8 cellular contexts compared by ENCODE assay signal in genomic region chr5:154189256-154189818, GRCh38. TPM values are rescaled to one million over a fixed set of nuclear protein-coding genes. Genes with fewer than 3 reads are reported as not detected.
DNase-seq lines count a peak whose midpoint lies in the region; ATAC-seq, FAIRE-seq and TF ChIP-seq lines count a peak whose summit lies in the region.

No MANE protein-coding gene starts in this region.

- no peak for FAIRE-seq in H54 (lab: Jason Lieb, UNC)

- H2AFZ ChIP-seq in HCT116 (ENCODE audit: low read depth, low read length, poor library complexity, severe bottlenecking) (no peak overlapping the region), SU-DHL-6 (ENCODE audit: low read depth, low read length, severe bottlenecking) (peak overlapping the region; percentile 90)

- no TSS peak for BruUV-seq in HCT116 (replicated peaks; lab: Mats Ljungman, UMichigan)

- H3K4me2 ChIP-seq in HCT116 (ENCODE audit: low read length) = peak overlapping the region; percentile 96
- H3K4me2 ChIP-seq in SU-DHL-6 (ENCODE audit: low read depth, low read length, poor library complexity, severe bottlenecking) = peak overlapping the region; percentile 55

- no peak for TF ChIP-seq RAD21 in HCT116 (IDR thresholded peaks at IDR 0.05; ENCODE audit: low read depth)

- intact Hi-C loops in HCT116 (cut with micrococcal nuclease) = no loop called here

- in situ Hi-C loops in GM13976 (cut with MboI; ENCODE audit: low sequenced_read_pairs, unreplicated experiment) = loop anchor here (5.0 to 10.0 kb wide), 3 partner anchors 115 to 218 kb away; no protein-coding TSS in a partner anchor

- H3K79me2 ChIP-seq in HCT116 (ENCODE audit: insufficient read depth, low read length) (peaks cover 25% of the 10 kb centered on the region; the same call in 1 of the 2 replicates), SU-DHL-6 (ENCODE audit: insufficient read depth, low read length) (no peaks in the 10 kb centered on the region)

- H3K4me1 ChIP-seq in HCT116 (ENCODE audit: control insufficient read depth in 1 of 2, insufficient read depth in 2 of 2, low read length in 2 of 2) (peaks cover 8 to 27% of the 10 kb centered on the region in 2 experiments), gastroesophageal sphincter (peaks cover 0 to 48% (median 19%) of the 10 kb centered on the region in 3 donors), rectal smooth muscle tissue (ENCODE audit: control insufficient read depth, insufficient read depth, low read length) (peaks cover 11% of the 10 kb centered on the region)

- DNase-seq in GM12864 (ENCODE audit: low read depth) (no peak), HCT116 (ENCODE audit: low read depth, low spot score) (no peak), H54 (ENCODE audit: insufficient read length, low spot score) (no peak), DMS79 treated with DMSO at 0.1 percent for 48 hours (lab: John Stamatoyannopoulos, UW) (no peak), GM13976 (ENCODE audit: low spot score) (no peak)

- no peaks in the 10 kb centered on the region for H4K20me1 ChIP-seq in HCT116 (ENCODE audit: insufficient read depth)
- no peaks in the 10 kb centered on the region for H4K20me1 ChIP-seq in SU-DHL-6 (ENCODE audit: low read depth, low read length)

- 0 out of 4 replicates have a peak, but pooled peaks cover 0 to 2% of the 10 kb centered on the region in 2 experiments for H3K36me3 ChIP-seq in HCT116 (ENCODE audit: control insufficient read depth in 1 of 2, insufficient read depth in 2 of 2, low read length in 2 of 2)
- H3K36me3 ChIP-seq in SU-DHL-6 (ENCODE audit: low read length) = no peaks in the 10 kb centered on the region
- H3K36me3 ChIP-seq in gastroesophageal sphincter = no peaks in the 10 kb centered on the region
- H3K36me3 ChIP-seq in rectal smooth muscle tissue (ENCODE audit: control insufficient read depth, insufficient read depth, low read length) = no peaks in the 10 kb centered on the region

- 16 to 32% methylated on average over 6 to 23 of the region's 25 CpGs for WGBS in gastroesophageal sphincter (ENCODE audit: low coverage in 1 of 2), 2 donors

- TF ChIP-seq CTCF in GM12864 (IDR thresholded peaks at IDR 0.05; ENCODE audit: low read depth, low read length, missing control alignments) = no peak
- TF ChIP-seq CTCF in HCT116 (IDR thresholded peaks at IDR 0.05 in 2 of 3, conservative IDR thresholded peaks at IDR 0.05 in 1 of 3; ENCODE audit: borderline replicate concordance in 1 of 3, insufficient read depth in 1 of 3, low read depth in 2 of 3, low read length in 2 of 3) = no peak
- no peak for TF ChIP-seq CTCF in SU-DHL-6 (IDR thresholded peaks at IDR 0.05; ENCODE audit: insufficient read depth, low read length, poor library complexity, severe bottlenecking)
- no peak for TF ChIP-seq CTCF in gastroesophageal sphincter (IDR thresholded peaks at IDR 0.05)
- no peak for TF ChIP-seq CTCF in GM13976 (IDR thresholded peaks at IDR 0.05; ENCODE audit: borderline replicate concordance, control extremely low read depth, extremely low read depth, insufficient read depth, missing control alignments)

- no peak for ATAC-seq in HCT116
- no peak for ATAC-seq in gastroesophageal sphincter

- TF ChIP-seq EP300 in gastroesophageal sphincter (IDR thresholded peaks at IDR 0.05) = no peak

- H3K9ac ChIP-seq in HCT116 (ENCODE audit: low read length) (peak overlapping the region; percentile 66; the same call in 1 of the 2 replicates), SU-DHL-6 (ENCODE audit: low read length) (peak overlapping the region; percentile 60; the same call in 1 of the 2 replicates), rectal smooth muscle tissue (ENCODE audit: low read length) (peak overlapping the region; percentile 20)

- H3K9me2 ChIP-seq in HCT116 (ENCODE audit: insufficient read depth) (no peaks in the 10 kb centered on the region), SU-DHL-6 (replicated peaks; ENCODE audit: insufficient read depth, low read length) (no peaks in the 10 kb centered on the region)

- H3K27ac ChIP-seq in HCT116 (ENCODE audit: low read depth, low read length) = no peak overlapping the region
- no peak overlapping the region for H3K27ac ChIP-seq in SU-DHL-6 (ENCODE audit: low read depth, low read length)
- peak overlapping the region in 3 of 4 donors; percentile 84 to 92 (median 85) for H3K27ac ChIP-seq in gastroesophageal sphincter
- peak overlapping the region; percentile 60 for H3K27ac ChIP-seq in rectal smooth muscle tissue (ENCODE audit: low read depth, low read length)

- H3K27me3 ChIP-seq in HCT116 (ENCODE audit: insufficient read depth, low read length) (no peaks in the 10 kb centered on the region), SU-DHL-6 (ENCODE audit: low read length) (no peaks in the 10 kb centered on the region), gastroesophageal sphincter (no peaks in the 10 kb centered on the region), rectal smooth muscle tissue (ENCODE audit: control insufficient read depth, insufficient read depth, low read length) (no peaks in the 10 kb centered on the region)

- CTCF ChIA-PET in HCT116 (lab: Charles Lee) = interaction anchor here (1.4 to 1.8 kb wide), 2 partner anchors 9 to 117 kb away, joined by 5 to 9 read pairs; no protein-coding TSS in a partner anchor

- H3K4me3 ChIP-seq in GM12864 (ENCODE audit: low read depth, low read length) = peak overlapping the region; percentile 54
- H3K4me3 ChIP-seq in HCT116 (replicated peaks in 1 of 2; ENCODE audit: low read depth in 1 of 2, low read length in 2 of 2) = peak overlapping the region; percentile 74 to 76
- H3K4me3 ChIP-seq in SU-DHL-6 (ENCODE audit: insufficient read depth, low read length, poor library complexity, severe bottlenecking) = peak overlapping the region; percentile 65
- peak overlapping the region; percentile 76 to 93 for H3K4me3 ChIP-seq in gastroesophageal sphincter
- peak overlapping the region; percentile 88 for H3K4me3 ChIP-seq in rectal smooth muscle tissue (ENCODE audit: low read length)

- RAD21 ChIA-PET in HCT116 (lab: Charles Lee; ENCODE audit: low non-redundant PET in 1 of 2, low total read pairs in 2 of 2, uncharacterized antibody in 2 of 2, unreplicated experiment in 2 of 2) = interaction anchor here in 1 of 2 experiments (0.7 kb wide), 1 partner anchor 37 kb away, joined by 3 read pairs; no protein-coding TSS in a partner anchor

- H3K9me3 ChIP-seq in HCT116 (ENCODE audit: control insufficient read depth in 1 of 2, insufficient read depth in 1 of 2, low read depth in 1 of 2, low read length in 2 of 2) = no peaks in the 10 kb centered on the region
- H3K9me3 ChIP-seq in SU-DHL-6 (ENCODE audit: insufficient read depth, low read length) = no peaks in the 10 kb centered on the region
- H3K9me3 ChIP-seq in gastroesophageal sphincter = no peaks in the 10 kb centered on the region

- no peaks in the 10 kb centered on the region for H3F3A ChIP-seq in SU-DHL-6 (ENCODE audit: insufficient read depth)

- POLR2A ChIA-PET in HCT116 (lab: Charles Lee) = no interaction called here

- no peak for TF ChIP-seq POLR2A in HCT116 (IDR thresholded peaks at IDR 0.05; ENCODE audit: borderline replicate concordance, extremely low read depth, insufficient read depth, insufficient read length)
- TF ChIP-seq POLR2A in gastroesophageal sphincter (IDR thresholded peaks at IDR 0.05) = no peak
- no peak for TF ChIP-seq POLR2A in H54 (IDR thresholded peaks at IDR 0.05; ENCODE audit: low read depth, low read length)

TF ChIP-seq in HCT116, 20 proteins besides CTCF, POLR2A, EP300 and RAD21 (continues in another document):
- no peak for TF ChIP-seq FOSL1 (IDR thresholded peaks at IDR 0.05; ENCODE audit: low read depth)
- no peak for TF ChIP-seq EZH2phosphoT487 (IDR thresholded peaks at IDR 0.05; ENCODE audit: borderline replicate concordance)
- no peak for TF ChIP-seq POLR2AphosphoS5 (IDR thresholded peaks at IDR 0.05; ENCODE audit: low read depth, low read length)
- no peak for TF ChIP-seq CBX3 (IDR thresholded peaks at IDR 0.05; ENCODE audit: low read depth)
- no peak for TF ChIP-seq ATF3 (IDR thresholded peaks at IDR 0.05)
- no peak for TF ChIP-seq SIN3A (IDR thresholded peaks at IDR 0.05; ENCODE audit: low read depth)
- no peak for TF ChIP-seq SP1 (IDR thresholded peaks at IDR 0.05; ENCODE audit: low read depth)
- no peak; the same call in 1 of the 2 replicates for TF ChIP-seq MAX (IDR thresholded peaks at IDR 0.05)
- no peak for TF ChIP-seq TCF7L2 (IDR thresholded peaks at IDR 0.05; ENCODE audit: borderline replicate concordance, extremely low read depth, insufficient read depth, insufficient read length)
- TF ChIP-seq ELF1 (IDR thresholded peaks at IDR 0.05; ENCODE audit: borderline replicate concordance, low read depth) = no peak
- TF ChIP-seq ZNF274 (IDR thresholded peaks at IDR 0.05; ENCODE audit: low read depth, low read length) = no peak
- TF ChIP-seq ZBTB33 (IDR thresholded peaks at IDR 0.05; ENCODE audit: extremely low read depth, insufficient replicate concordance, low read length) = no peak
- TF ChIP-seq YY1 (IDR thresholded peaks at IDR 0.05; ENCODE audit: extremely low read depth, insufficient replicate concordance, low read depth, low read length) = no peak

RNA-seq across cellular contexts. Expression of gene GALNT10, which starts 1.2 kb away (rescaled TPM):
- total RNA-seq in HCT116 (2021; ENCODE audit: unreplicated experiment) (27.8 TPM), gastroesophageal sphincter (10 to 100 TPM; 19.1 to 49.1 (median 34.0) TPM)
- 15.6 and 17.1 TPM in 2 replicates for polyA plus RNA-seq in HCT116 (2012)

Comparison
In these comparisons a context has a peak if more than half of its experiments do, and no peak if none do; other contexts are left out.
1. H3K27ac ChIP-seq: peak in gastroesophageal sphincter (3 of 4) and rectal smooth muscle tissue (single experiment); none in HCT116 (single experiment) and SU-DHL-6 (single experiment).
2. Peak in every context shown above with its lines, with median percentiles within 50 percentile points of each other: H3K4me3 ChIP-seq and H3K9ac ChIP-seq.